10 cellular contexts compared by ENCODE assay signal in the genomic region with DNA sequence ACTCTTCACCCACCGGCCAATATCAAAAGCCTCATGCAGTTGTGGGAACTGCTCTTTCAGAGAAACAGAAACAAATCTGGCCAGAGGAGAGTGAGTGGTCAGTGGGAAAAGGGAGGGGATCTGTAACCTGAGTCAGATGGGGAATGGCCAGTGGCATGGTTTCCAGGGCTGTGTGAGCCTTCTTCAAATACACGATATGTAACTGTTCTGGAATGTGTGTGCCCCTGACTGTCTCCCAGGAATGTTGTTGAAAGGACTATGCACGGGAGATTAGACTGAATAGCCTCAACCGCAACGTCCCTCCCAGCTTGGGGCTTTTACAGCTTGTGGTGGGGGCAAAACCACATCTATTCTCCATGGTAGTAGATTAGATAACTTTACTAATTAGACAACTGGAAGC.
DNase-seq lines count a peak whose midpoint lies in the region; ATAC-seq and TF ChIP-seq lines count a peak whose summit lies in the region.
"Had no signal": no experiment of that assay in that cellular context is flagged by ENCODE, and none has a peak within 500 bp of the region (broad histone marks: within the 10 kb centered on the region; RNA-seq: fewer than 3 reads in every experiment).

No MANE protein-coding gene starts in this region.

- no peak overlapping the region for H3K14ac ChIP-seq in mesenchymal stem cell (ENCODE audit: low read length in 2 of 2)

- no peak overlapping the region for H2BK120ac ChIP-seq in mesenchymal stem cell (ENCODE audit: low read depth, low read length)

- no peaks in the 10 kb centered on the region for H3K79me1 ChIP-seq in mesenchymal stem cell (replicated peaks; ENCODE audit: low read length, poor library complexity, severe bottlenecking)

- H4K91ac ChIP-seq in mesenchymal stem cell (ENCODE audit: low read length), result no peak overlapping the region

- H3K4ac ChIP-seq in mesenchymal stem cell (ENCODE audit: low read depth in 1 of 2, low read length in 2 of 2), result no peak overlapping the region

- POLR2A ChIA-PET in AG04450 (lab: Yijun Ruan, JAX), result interaction anchor here (0.6 to 2.3 kb wide), 4 partner anchors 18 to 88 kb away, joined by 3 to 9 read pairs (median 4); no protein-coding TSS in a partner anchor

- no peak overlapping the region for H2AFZ ChIP-seq in mesenchymal stem cell (ENCODE audit: low read depth, low read length)

- no peak for TF ChIP-seq CTCF in AG04450 (IDR thresholded peaks at IDR 0.05; ENCODE audit: low read depth, low read length)

- H3K4me1 ChIP-seq in mesenchymal stem cell (ENCODE audit: control insufficient read depth, insufficient read depth, low read depth, low read length), result peaks cover 11% of the 10 kb centered on the region

- ATAC-seq in HG03139 (IDR thresholded peaks at IDR 0.05; ENCODE audit: unreplicated experiment) (no peak), HG03135 (IDR thresholded peaks at IDR 0.05; ENCODE audit: unreplicated experiment) (no peak), GM19351 (IDR thresholded peaks at IDR 0.05; ENCODE audit: unreplicated experiment) (no peak)

- no peak overlapping the region for H3K4me2 ChIP-seq in mesenchymal stem cell (ENCODE audit: low read length, poor library complexity, severe bottlenecking)

- H3K27ac ChIP-seq in AG04450 (ENCODE audit: low read depth, low read length) (peak overlapping the region; percentile 81), mesenchymal stem cell (ENCODE audit: low read length, poor library complexity, severe bottlenecking) (peak overlapping the region; percentile 50)

- no peak overlapping the region for H2BK5ac ChIP-seq in mesenchymal stem cell (ENCODE audit: low read depth, low read length, poor library complexity, severe bottlenecking)

- no peak overlapping the region for H2BK12ac ChIP-seq in mesenchymal stem cell (ENCODE audit: low read length in 2 of 2)

- H3K9me3 ChIP-seq in AG04450 (ENCODE audit: control insufficient read depth, insufficient read depth, low read length) (no peaks in the 10 kb centered on the region), mesenchymal stem cell (ENCODE audit: control insufficient read depth, low read length) (no peaks in the 10 kb centered on the region)

- H3K23ac ChIP-seq in mesenchymal stem cell (ENCODE audit: low read length in 2 of 2), result no peak overlapping the region

- CTCF ChIA-PET in AG04450 (lab: Charles Lee), result interaction anchor here (0.7 to 18.8 kb wide), 11 partner anchors 10 to 268 kb away, joined by 3 to 246 read pairs (median 10); a partner anchor contains a TSS

- H2AK5ac ChIP-seq in mesenchymal stem cell (ENCODE audit: low read length, severe bottlenecking), result no peak overlapping the region

- no peak overlapping the region for H2BK15ac ChIP-seq in mesenchymal stem cell (ENCODE audit: low read depth, poor library complexity, severe bottlenecking)

- H3K4me3 ChIP-seq in AG04450 (ENCODE audit: low read depth, low read length) (no peak overlapping the region), mesenchymal stem cell (ENCODE audit: insufficient read depth in 1 of 2, low read depth in 1 of 2, low read length in 2 of 2) (peak overlapping the region in 1 of 2 experiments; percentile 5)

- DNase-seq in AG04450 (ENCODE audit: low read depth, low spot score) (peak; percentile 98), LHCN-M2 (ENCODE audit: low read depth) (peak; percentile 99), ecto neural progenitor cell (ENCODE audit: low spot score) (peak; percentile 70), mesenchymal stem cell (peak; percentile 100), cerebellar nuclear complex (lab: John Stamatoyannopoulos, UW) (no peak)
- DNase-seq: activated T-cell treated with anti-CD3 and anti-CD28 coated beads, Interleukin-2, amount 50 U/mL, for 48 hours; hypothalamus had no signal

- H3K18ac ChIP-seq in mesenchymal stem cell (ENCODE audit: low read depth in 1 of 2, low read length in 2 of 2), result no peak overlapping the region

- WGBS in mesenchymal stem cell, result 0% methylated on average over 1 of the region's 5 CpGs

- H4K8ac ChIP-seq in mesenchymal stem cell (ENCODE audit: low read length), result no peak overlapping the region

- H3K27me3 ChIP-seq in AG04450 (ENCODE audit: control insufficient read depth, insufficient read depth, low read length) (no peaks in the 10 kb centered on the region), mesenchymal stem cell (ENCODE audit: control insufficient read depth in 1 of 2, insufficient read depth in 1 of 2, low read length in 2 of 2) (peaks cover 0 to 11% of the 10 kb centered on the region in 2 experiments)

- H3K9ac ChIP-seq in mesenchymal stem cell (ENCODE audit: low read length), result no peak overlapping the region

- no peaks in the 10 kb centered on the region for H3K36me3 ChIP-seq in mesenchymal stem cell (ENCODE audit: control insufficient read depth in 1 of 2, insufficient read depth in 2 of 2, low read depth in 1 of 2, low read length in 2 of 2)

Comparison
In these comparisons a context has a peak if more than half of its experiments do, and no peak if none do; other contexts are left out.
1. DNase-seq: peak in AG04450 (single experiment), LHCN-M2 (single experiment), ecto neural progenitor cell (single experiment) and mesenchymal stem cell (single experiment); none in cerebellar nuclear complex (0 of 2).